1 cellular context compared by ENCODE assay signal in the genomic region with DNA sequence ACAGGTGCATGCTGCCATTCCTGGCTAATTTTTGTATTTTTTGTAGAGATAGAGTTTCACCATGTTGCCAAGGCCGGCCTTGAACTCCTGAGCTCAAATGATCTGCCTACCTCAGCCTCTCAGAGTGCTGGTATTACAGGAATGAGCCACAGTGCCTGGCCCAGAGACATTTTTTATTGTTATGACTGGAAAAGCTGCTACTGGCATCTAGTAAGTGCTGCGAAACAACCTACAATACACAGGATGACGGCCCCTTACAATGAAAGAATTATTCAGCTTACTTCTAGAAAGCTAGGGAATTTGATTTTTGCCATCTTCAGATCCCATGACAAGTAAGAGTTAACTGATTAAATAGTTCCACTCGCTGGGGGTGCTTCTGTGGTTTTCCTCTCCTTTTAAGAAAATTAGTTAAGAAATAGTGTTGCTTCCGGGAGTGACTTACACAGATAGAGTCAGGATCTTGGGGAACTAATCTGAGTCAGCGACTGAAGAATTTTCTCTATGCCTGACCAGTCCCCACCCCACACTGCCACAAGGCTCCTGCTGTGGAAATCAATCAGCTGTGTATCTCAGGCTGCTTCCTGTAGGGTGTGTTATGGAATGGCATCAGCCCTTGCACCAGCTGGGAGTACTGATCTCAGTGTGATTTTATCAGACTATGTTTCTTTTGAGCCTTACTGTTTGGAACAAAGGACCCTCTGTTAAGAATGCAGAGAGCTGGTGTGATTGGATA.
A peak's percentile ranks its signal among the peaks of the same experiment; 100 is the strongest.
TF ChIP-seq lines count a peak whose summit lies in the region.

No MANE protein-coding gene starts in this region.

TF ChIP-seq in K562, 482 proteins besides CTCF, POLR2A, EP300 and RAD21 (continued from another document):
- TF ChIP-seq, protein P1, sequence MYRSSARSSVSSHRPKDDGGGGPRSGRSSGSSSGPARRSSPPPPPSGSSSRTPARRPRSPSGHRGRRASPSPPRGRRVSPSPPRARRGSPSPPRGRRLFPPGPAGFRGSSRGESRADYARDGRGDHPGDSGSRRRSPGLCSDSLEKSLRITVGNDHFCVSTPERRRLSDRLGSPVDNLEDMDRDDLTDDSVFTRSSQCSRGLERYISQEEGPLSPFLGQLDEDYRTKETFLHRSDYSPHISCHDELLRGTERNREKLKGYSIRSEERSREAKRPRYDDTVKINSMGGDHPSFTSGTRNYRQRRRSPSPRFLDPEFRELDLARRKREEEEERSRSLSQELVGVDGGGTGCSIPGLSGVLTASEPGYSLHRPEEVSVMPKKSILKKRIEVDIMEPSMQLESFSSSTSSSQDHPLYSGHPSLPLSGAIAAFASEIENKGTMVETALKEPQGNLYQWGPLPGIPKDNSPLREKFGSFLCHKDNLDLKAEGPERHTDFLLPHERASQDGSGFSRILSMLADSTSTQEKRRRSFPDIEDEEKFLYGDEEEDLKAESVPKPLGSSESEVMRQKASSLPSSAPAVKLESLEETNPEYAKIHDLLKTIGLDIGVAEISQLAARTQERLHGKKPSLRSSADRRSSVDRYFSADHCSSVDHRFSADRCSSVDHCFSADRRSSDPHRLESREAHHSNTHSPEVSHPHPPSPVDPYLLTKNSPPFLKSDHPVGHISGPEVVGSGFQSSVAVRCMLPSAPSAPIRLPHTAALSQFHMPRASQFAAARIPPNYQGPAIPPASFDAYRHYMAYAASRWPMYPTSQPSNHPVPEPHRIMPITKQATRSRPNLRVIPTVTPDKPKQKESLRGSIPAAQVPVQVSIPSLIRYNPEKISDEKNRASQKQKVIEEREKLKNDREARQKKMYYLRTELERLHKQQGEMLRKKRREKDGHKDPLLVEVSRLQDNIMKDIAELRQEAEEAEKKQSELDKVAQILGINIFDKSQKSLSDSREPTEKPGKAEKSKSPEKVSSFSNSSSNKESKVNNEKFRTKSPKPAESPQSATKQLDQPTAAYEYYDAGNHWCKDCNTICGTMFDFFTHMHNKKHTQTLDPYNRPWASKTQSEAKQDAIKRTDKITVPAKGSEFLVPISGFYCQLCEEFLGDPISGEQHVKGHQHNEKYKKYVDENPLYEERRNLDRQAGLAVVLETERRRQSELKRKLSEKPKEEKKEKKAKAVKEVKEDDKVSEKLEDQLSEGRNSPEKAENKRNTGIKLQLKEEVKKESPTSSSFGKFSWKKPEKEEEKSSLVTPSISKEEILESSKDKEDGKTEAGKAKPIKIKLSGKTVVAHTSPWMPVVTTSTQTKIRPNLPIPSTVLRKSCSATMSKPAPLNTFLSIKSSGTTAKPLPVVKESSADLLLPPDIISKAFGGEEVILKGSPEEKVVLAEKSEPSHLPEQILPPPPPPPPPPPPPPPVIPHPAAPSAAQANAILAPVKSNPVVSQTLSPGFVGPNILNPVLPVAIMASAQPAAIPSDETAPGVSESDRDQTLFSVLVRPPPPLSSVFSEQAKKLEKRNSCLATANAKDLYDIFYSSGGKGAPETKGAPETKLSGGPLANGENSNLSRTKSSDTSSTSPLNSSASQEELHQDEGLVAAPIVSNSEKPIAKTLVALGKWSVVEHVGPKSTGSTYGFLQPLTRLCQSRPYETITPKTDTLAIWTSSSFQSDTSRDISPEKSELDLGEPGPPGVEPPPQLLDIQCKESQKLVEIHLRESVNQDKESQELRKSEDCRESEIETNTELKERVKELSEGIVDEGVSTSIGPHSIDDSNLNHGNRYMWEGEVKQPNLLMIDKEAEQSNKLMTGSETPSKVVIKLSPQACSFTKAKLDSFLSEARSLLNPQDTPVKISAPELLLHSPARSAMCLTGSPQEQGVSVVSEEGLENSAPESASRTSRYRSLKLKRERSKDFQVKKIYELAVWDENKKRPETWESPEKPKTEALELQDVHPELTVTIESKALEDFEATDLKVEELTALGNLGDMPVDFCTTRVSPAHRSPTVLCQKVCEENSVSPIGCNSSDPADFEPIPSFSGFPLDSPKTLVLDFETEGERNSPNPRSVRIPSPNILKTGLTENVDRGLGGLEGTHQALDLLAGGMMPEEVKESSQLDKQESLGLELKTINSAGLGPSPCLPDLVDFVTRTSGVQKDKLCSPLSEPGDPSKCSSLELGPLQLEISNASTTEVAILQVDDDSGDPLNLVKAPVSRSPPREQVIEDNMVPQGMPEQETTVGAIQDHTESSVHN (IDR thresholded peaks at IDR 0.05; ENCODE audit: borderline replicate concordance in 1 of 2, low read depth in 1 of 2) = peak in 1 of 2 experiments; percentile 99; a peak in 2 of 4 replicates
- TF ChIP-seq, protein P2, sequence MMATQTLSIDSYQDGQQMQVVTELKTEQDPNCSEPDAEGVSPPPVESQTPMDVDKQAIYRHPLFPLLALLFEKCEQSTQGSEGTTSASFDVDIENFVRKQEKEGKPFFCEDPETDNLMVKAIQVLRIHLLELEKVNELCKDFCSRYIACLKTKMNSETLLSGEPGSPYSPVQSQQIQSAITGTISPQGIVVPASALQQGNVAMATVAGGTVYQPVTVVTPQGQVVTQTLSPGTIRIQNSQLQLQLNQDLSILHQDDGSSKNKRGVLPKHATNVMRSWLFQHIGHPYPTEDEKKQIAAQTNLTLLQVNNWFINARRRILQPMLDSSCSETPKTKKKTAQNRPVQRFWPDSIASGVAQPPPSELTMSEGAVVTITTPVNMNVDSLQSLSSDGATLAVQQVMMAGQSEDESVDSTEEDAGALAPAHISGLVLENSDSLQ (IDR thresholded peaks at IDR 0.05) = peak; percentile 66
- no peak for TF ChIP-seq GTF2A2 (tag; IDR thresholded peaks at IDR 0.05)
- TF ChIP-seq CHD2 (IDR thresholded peaks at IDR 0.05; ENCODE audit: low read depth, low read length) = no peak
- TF ChIP-seq CEBPG (CRISPR knock-in tag; IDR thresholded peaks at IDR 0.05) = peak; percentile 82
- peak; percentile 24 to 85; a peak in 2 of 4 replicates for TF ChIP-seq CEBPG (tag; conservative IDR thresholded peaks at IDR 0.05 in 1 of 2, IDR thresholded peaks at IDR 0.05 in 1 of 2)
- peak; percentile 28; the same call in 1 of the 2 replicates for TF ChIP-seq STAT5A (IDR thresholded peaks at IDR 0.05; ENCODE audit: borderline replicate concordance, low read length)
- peak; percentile 30 to 93; a peak in 3 of 4 replicates for TF ChIP-seq RCOR1 (IDR thresholded peaks at IDR 0.05; ENCODE audit: borderline replicate concordance in 1 of 2, low read depth in 2 of 2, low read length in 2 of 2)
- TF ChIP-seq, protein P3, sequence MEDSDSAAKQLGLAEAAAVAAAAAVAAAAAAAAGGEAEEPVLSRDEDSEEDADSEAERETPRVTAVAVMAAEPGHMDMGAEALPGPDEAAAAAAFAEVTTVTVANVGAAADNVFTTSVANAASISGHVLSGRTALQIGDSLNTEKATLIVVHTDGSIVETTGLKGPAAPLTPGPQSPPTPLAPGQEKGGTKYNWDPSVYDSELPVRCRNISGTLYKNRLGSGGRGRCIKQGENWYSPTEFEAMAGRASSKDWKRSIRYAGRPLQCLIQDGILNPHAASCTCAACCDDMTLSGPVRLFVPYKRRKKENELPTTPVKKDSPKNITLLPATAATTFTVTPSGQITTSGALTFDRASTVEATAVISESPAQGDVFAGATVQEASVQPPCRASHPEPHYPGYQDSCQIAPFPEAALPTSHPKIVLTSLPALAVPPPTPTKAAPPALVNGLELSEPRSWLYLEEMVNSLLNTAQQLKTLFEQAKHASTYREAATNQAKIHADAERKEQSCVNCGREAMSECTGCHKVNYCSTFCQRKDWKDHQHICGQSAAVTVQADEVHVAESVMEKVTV (CRISPR knock-in tag; IDR thresholded peaks at IDR 0.05) = peak; percentile 27; the same call in 1 of the 2 replicates
- TF ChIP-seq TEAD2 (tag; IDR thresholded peaks at IDR 0.05) = no peak
- TF ChIP-seq ELF4 (CRISPR knock-in tag; IDR thresholded peaks at IDR 0.05) = 0 out of 2 replicates have a peak, but pooled peaks have one; percentile 32
- TF ChIP-seq MYNN (IDR thresholded peaks at IDR 0.05) = peak; percentile 95; the same call in 1 of the 2 replicates
- no peak for TF ChIP-seq MYNN (CRISPR knock-in tag; IDR thresholded peaks at IDR 0.05)
- peak; percentile 23; the same call in 1 of the 2 replicates for TF ChIP-seq ELF1 (tag; IDR thresholded peaks at IDR 0.05)
- no peak for TF ChIP-seq GTF2F1 (IDR thresholded peaks at IDR 0.05; ENCODE audit: low read depth, low read length)
- no peak for TF ChIP-seq BMI1 (IDR thresholded peaks at IDR 0.05; ENCODE audit: low read length)
- TF ChIP-seq CCNT2 (IDR thresholded peaks at IDR 0.05; ENCODE audit: borderline replicate concordance, extremely low read depth, insufficient read length, low read depth, low read length) = peak; percentile 54
- TF ChIP-seq MEIS2 (IDR thresholded peaks at IDR 0.05; ENCODE audit: partially characterized antibody) = peak; percentile 86
- TF ChIP-seq POLR2AphosphoS5 (IDR thresholded peaks at IDR 0.05; ENCODE audit: control insufficient read depth, insufficient read depth, low read depth, low read length) = peak; percentile 39; the same call in 1 of the 2 replicates
- TF ChIP-seq ZNF766 (CRISPR knock-in tag; conservative IDR thresholded peaks at IDR 0.05) = 0 out of 2 replicates have a peak, but pooled peaks have one; percentile 20
- TF ChIP-seq GATA2 (CRISPR knock-in tag; IDR thresholded peaks at IDR 0.05) = 0 out of 2 replicates have a peak, but pooled peaks have one; percentile 32
- TF ChIP-seq SMARCE1 (IDR thresholded peaks at IDR 0.05) = peak; percentile 81; the same call in 1 of the 2 replicates
- TF ChIP-seq ZBTB17 (CRISPR knock-in tag; IDR thresholded peaks at IDR 0.05) = 0 out of 2 replicates have a peak, but pooled peaks have one; percentile 37
- no peak for TF ChIP-seq NCOA2 (IDR thresholded peaks at IDR 0.05; ENCODE audit: partially characterized antibody in 2 of 2)
- TF ChIP-seq, protein P4, sequence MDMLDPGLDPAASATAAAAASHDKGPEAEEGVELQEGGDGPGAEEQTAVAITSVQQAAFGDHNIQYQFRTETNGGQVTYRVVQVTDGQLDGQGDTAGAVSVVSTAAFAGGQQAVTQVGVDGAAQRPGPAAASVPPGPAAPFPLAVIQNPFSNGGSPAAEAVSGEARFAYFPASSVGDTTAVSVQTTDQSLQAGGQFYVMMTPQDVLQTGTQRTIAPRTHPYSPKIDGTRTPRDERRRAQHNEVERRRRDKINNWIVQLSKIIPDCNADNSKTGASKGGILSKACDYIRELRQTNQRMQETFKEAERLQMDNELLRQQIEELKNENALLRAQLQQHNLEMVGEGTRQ (CRISPR knock-in tag; IDR thresholded peaks at IDR 0.05) = no peak
- TF ChIP-seq, protein P5, sequence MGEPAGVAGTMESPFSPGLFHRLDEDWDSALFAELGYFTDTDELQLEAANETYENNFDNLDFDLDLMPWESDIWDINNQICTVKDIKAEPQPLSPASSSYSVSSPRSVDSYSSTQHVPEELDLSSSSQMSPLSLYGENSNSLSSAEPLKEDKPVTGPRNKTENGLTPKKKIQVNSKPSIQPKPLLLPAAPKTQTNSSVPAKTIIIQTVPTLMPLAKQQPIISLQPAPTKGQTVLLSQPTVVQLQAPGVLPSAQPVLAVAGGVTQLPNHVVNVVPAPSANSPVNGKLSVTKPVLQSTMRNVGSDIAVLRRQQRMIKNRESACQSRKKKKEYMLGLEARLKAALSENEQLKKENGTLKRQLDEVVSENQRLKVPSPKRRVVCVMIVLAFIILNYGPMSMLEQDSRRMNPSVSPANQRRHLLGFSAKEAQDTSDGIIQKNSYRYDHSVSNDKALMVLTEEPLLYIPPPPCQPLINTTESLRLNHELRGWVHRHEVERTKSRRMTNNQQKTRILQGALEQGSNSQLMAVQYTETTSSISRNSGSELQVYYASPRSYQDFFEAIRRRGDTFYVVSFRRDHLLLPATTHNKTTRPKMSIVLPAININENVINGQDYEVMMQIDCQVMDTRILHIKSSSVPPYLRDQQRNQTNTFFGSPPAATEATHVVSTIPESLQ (CRISPR knock-in tag; IDR thresholded peaks at IDR 0.05) = no peak
